In the genomic region with DNA sequence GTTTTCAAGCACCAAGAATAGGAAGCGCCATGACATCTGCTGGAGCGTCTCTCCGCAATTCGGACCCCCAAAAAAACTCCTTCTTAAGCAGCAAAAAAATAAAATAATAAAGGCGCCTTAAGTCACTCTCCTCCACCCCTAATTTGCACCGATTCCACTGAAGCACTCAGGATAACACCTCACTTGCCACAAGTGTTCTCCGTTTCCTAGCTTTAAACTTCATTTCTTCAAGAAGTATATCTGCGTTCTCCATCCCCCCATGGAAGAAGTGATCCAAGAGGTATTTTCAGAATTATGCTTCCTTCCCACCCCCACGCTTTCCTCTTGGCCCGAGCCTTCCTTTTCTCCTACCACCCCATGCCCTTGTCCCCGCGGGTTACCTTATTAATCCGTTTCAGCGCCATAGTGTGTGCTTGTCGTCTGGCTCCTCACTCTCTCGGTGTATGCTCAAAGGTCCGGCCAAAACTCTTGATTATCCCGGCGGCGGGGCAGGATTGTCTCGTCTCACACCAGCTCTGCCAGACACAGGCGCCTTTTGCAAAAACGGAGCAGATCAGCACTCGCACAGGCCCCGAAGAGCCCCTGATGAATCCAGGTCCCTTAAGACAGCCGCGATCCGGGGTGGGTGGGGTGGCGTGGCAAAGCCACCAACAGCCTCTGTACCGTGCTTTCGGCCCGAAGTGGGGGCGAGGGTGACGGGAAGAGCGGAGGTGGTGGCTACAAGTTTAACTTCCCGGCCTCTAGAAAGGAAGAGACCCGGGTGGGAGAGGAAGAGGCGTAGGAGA, we compare ENCODE assay signal across 10 cellular contexts. TPM values are rescaled to one million over a fixed set of nuclear protein-coding genes. Genes with fewer than 3 reads are reported as not detected.
DNase-seq lines count a peak whose midpoint lies in the region; ATAC-seq, FAIRE-seq and TF ChIP-seq lines count a peak whose summit lies in the region.
"Had no signal": no experiment of that assay in that cellular context is flagged by ENCODE, and none has a peak within 500 bp of the region (broad histone marks: within the 10 kb centered on the region; RNA-seq: fewer than 3 reads in every experiment).

No MANE protein-coding gene starts in this region.

- H3K4me3 ChIP-seq in kidney (ENCODE audit: low read length in 2 of 2) (peak overlapping the region; percentile 82 to 99), thymus (ENCODE audit: low read length) (peak overlapping the region; percentile 94)

- H3K27ac Mint-ChIP-seq in activated CD4-positive, alpha-beta T cell treated with anti-CD3 and anti-CD28 coated beads for 36 hours: no peak overlapping the region
- no peak overlapping the region for H3K27ac Mint-ChIP-seq in WTC11
- H3K27ac Mint-ChIP-seq: activated T-helper 2 cell treated with anti-CD3 and anti-CD28 coated beads, Interferon-gamma antibody, Interleukin-2, Interleukin-4, amounts not matched to agents 10 μg/mL and 5 μg/mL and 100 μg/mL, durations not matched to agents 14 hours and 24 hours and 36 hours had no signal

- H3K27me3 Mint-ChIP-seq in activated CD4-positive, alpha-beta T cell treated with anti-CD3 and anti-CD28 coated beads for 36 hours: no peaks in the 10 kb centered on the region
- H3K27me3 Mint-ChIP-seq in WTC11 (ENCODE audit: low read depth): no peaks in the 10 kb centered on the region

- WGBS in thymus: under 1% methylated on average over 38 of the region's 38 CpGs

- peaks cover 27% of the 10 kb centered on the region for H3K4me1 Mint-ChIP-seq in activated CD4-positive, alpha-beta T cell treated with anti-CD3 and anti-CD28 coated beads for 36 hours
- peaks cover 47% of the 10 kb centered on the region for H3K4me1 Mint-ChIP-seq in WTC11

- peaks cover 29% of the 10 kb centered on the region for H3K36me3 Mint-ChIP-seq in activated CD4-positive, alpha-beta T cell treated with anti-CD3 and anti-CD28 coated beads for 36 hours (ENCODE audit: low read depth)
- peaks cover 11% of the 10 kb centered on the region for H3K36me3 Mint-ChIP-seq in WTC11

- TF ChIP-seq CTCF in WTC11 (IDR thresholded peaks at IDR 0.05) (no peak), kidney (IDR thresholded peaks at IDR 0.05; ENCODE audit: borderline replicate concordance, extremely low read depth, insufficient read depth) (no peak)

- DNase-seq in activated CD4-positive, alpha-beta T cell treated with anti-CD3 and anti-CD28 coated beads for 36 hours: no peak
- DNase-seq in activated CD4-positive, alpha-beta T cell treated with anti-CD3 and anti-CD28 coated beads, Interleukin-2, amount 50 U/mL, for 1 hour: no peak
- no peak for DNase-seq in WTC11 (ENCODE audit: low spot score)
- DNase-seq in kidney: no peak
- DNase-seq in activated CD4-positive, alpha-beta T cell treated with anti-CD3 and anti-CD28 coated beads for 1 hour: no peak
- DNase-seq in ACHN: no peak

- no peaks in the 10 kb centered on the region for H3K9me3 Mint-ChIP-seq in activated CD4-positive, alpha-beta T cell treated with anti-CD3 and anti-CD28 coated beads for 36 hours (ENCODE audit: low read depth)
- no peaks in the 10 kb centered on the region for H3K9me3 Mint-ChIP-seq in WTC11
- H3K9me3 Mint-ChIP-seq: activated T-helper 2 cell treated with anti-CD3 and anti-CD28 coated beads, Interferon-gamma antibody, Interleukin-2, Interleukin-4, amounts not matched to agents 10 μg/mL and 5 μg/mL and 100 μg/mL, durations not matched to agents 14 hours and 24 hours and 36 hours had no signal

- H3K27ac ChIP-seq in kidney (ENCODE audit: low read depth in 2 of 2, low read length in 2 of 2) (peak overlapping the region; percentile 100), thymus (ENCODE audit: low read depth) (peak overlapping the region; percentile 100)

- H3K9ac ChIP-seq in kidney (ENCODE audit: low read length in 2 of 2): peak overlapping the region; percentile 97 to 99

- H3K9me3 ChIP-seq in kidney (ENCODE audit: control insufficient read depth in 1 of 2, low read length in 2 of 2): no peaks in the 10 kb centered on the region
- no peaks in the 10 kb centered on the region for H3K9me3 ChIP-seq in thymus (ENCODE audit: control insufficient read depth)

- POLR2A ChIA-PET in activated CD4-positive, alpha-beta T cell treated with anti-CD3 and anti-CD28 coated beads for 36 hours (lab: Charles Lee): interaction anchor here (0.6 to 5.2 kb wide), 10 partner anchors 10 to 481 kb away, joined by 3 to 106 read pairs (median 6); partner anchors contain the start of genes CISD2, MANBA and SLC39A8
- POLR2A ChIA-PET in WTC11 (lab: Charles Lee): interaction anchor here (1.0 to 6.0 kb wide), 5 partner anchors 8 to 65 kb away, joined by 7 to 113 read pairs (median 10); partner anchors contain the start of genes CISD2 and MANBA

- no peak for FAIRE-seq in kidney (lab: Jason Lieb, UNC)
- FAIRE-seq: D721Med had no signal

- in situ Hi-C loops in ACHN (cut with HindIII; ENCODE audit: low pct_ligation_motif_present, low pct_unique_long_range_greater_than_20kb, low sequenced_read_pairs): no loop called here

- intact Hi-C loops in activated CD4-positive, alpha-beta T cell treated with anti-CD3 and anti-CD28 coated beads for 36 hours (cut with DNase I, micrococcal nuclease): loop anchor here (1.0 to 5.0 kb wide), 9 partner anchors 8 to 1479 kb away; partner anchors contain the start of genes BDH2 (in 1 of the 2), PPP3CA (in 1 of the 2), SLC39A8 (in 1 of the 2) and SLC9B2 (in 1 of the 2)
- intact Hi-C loops in kidney (cut with DNase I): no loop called here

- peak; percentile 0 for ATAC-seq in activated CD4-positive, alpha-beta T cell treated with anti-CD3 and anti-CD28 coated beads for 36 hours
- ATAC-seq in WTC11 (no peak), HG02852 (IDR thresholded peaks at IDR 0.05; ENCODE audit: unreplicated experiment) (no peak)

- CTCF ChIA-PET in activated CD4-positive, alpha-beta T cell treated with anti-CD3 and anti-CD28 coated beads for 36 hours (lab: Charles Lee): interaction anchor here (0.7 to 1.7 kb wide), 5 partner anchors 10 to 520 kb away, joined by 3 to 8 read pairs (median 3); no protein-coding TSS in a partner anchor
- CTCF ChIA-PET in WTC11 (lab: Charles Lee): no interaction called here

- H3K4me3 Mint-ChIP-seq in activated CD4-positive, alpha-beta T cell treated with anti-CD3 and anti-CD28 coated beads for 36 hours: no peak overlapping the region
- no peak overlapping the region for H3K4me3 Mint-ChIP-seq in WTC11

- H3K4me1 ChIP-seq in kidney (ENCODE audit: control insufficient read depth in 1 of 2, insufficient read depth in 1 of 2, low read depth in 1 of 2, low read length in 2 of 2): peaks cover 9 to 39% of the 10 kb centered on the region in 2 donors
- peaks cover 9% of the 10 kb centered on the region for H3K4me1 ChIP-seq in thymus (ENCODE audit: control insufficient read depth, insufficient read depth, low read length)

- H3K27me3 ChIP-seq in thymus (ENCODE audit: control insufficient read depth, insufficient read depth): no peaks in the 10 kb centered on the region

- H3K36me3 ChIP-seq in kidney (ENCODE audit: control insufficient read depth in 1 of 2, insufficient read depth in 2 of 2, low read length in 2 of 2): peaks cover 4 to 10% of the 10 kb centered on the region in 2 donors
- H3K36me3 ChIP-seq in thymus (ENCODE audit: control insufficient read depth, insufficient read depth): no peaks in the 10 kb centered on the region

TF ChIP-seq in WTC11, 78 proteins besides CTCF, POLR2A, EP300 and RAD21 (continues in another document):
- TF ChIP-seq JUN (CRISPR knock-in tag; IDR thresholded peaks at IDR 0.05) (no peak), GRHL2 (CRISPR knock-in tag; IDR thresholded peaks at IDR 0.05; ENCODE audit: insufficient replicate concordance, severe bottlenecking) (no peak), KAT7 (CRISPR knock-in tag; IDR thresholded peaks at IDR 0.05; ENCODE audit: borderline replicate concordance) (peak; percentile 2; the same call in 1 of the 2 replicates)
- TF ChIP-seq, protein P1, sequence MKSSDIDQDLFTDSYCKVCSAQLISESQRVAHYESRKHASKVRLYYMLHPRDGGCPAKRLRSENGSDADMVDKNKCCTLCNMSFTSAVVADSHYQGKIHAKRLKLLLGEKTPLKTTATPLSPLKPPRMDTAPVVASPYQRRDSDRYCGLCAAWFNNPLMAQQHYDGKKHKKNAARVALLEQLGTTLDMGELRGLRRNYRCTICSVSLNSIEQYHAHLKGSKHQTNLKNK (CRISPR knock-in tag; IDR thresholded peaks at IDR 0.05): no peak
- TF ChIP-seq, protein P2, sequence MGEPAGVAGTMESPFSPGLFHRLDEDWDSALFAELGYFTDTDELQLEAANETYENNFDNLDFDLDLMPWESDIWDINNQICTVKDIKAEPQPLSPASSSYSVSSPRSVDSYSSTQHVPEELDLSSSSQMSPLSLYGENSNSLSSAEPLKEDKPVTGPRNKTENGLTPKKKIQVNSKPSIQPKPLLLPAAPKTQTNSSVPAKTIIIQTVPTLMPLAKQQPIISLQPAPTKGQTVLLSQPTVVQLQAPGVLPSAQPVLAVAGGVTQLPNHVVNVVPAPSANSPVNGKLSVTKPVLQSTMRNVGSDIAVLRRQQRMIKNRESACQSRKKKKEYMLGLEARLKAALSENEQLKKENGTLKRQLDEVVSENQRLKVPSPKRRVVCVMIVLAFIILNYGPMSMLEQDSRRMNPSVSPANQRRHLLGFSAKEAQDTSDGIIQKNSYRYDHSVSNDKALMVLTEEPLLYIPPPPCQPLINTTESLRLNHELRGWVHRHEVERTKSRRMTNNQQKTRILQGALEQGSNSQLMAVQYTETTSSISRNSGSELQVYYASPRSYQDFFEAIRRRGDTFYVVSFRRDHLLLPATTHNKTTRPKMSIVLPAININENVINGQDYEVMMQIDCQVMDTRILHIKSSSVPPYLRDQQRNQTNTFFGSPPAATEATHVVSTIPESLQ (CRISPR knock-in tag; IDR thresholded peaks at IDR 0.05): no peak

RNA-seq across cellular contexts. Expression of gene UBE2D3, which starts 1.1 kb away (rescaled TPM):
- total RNA-seq in activated CD4-positive, alpha-beta T cell treated with anti-CD3 and anti-CD28 coated beads for 36 hours: 100 to 1,000 TPM; 472 to 686 TPM
- total RNA-seq in WTC11 (2021): 326 to 351 TPM (median 334 TPM) in 3 replicates
- total RNA-seq in kidney: 262 TPM
- 173 TPM for polyA plus RNA-seq in kidney (ENCODE audit: insufficient read depth, low read depth, low replicate concordance)
- polyA plus RNA-seq in thymus: 318 TPM

RNA-seq across cellular contexts. Expression of gene CISD2, which starts 42.5 kb away (rescaled TPM):
- 10 to 100 TPM; 33.5 to 35.1 TPM for total RNA-seq in activated CD4-positive, alpha-beta T cell treated with anti-CD3 and anti-CD28 coated beads for 36 hours
- total RNA-seq in WTC11 (2021) (30.0 to 36.6 TPM (median 36.2 TPM) in 3 replicates), kidney (25.6 TPM)
- polyA plus RNA-seq in kidney (ENCODE audit: insufficient read depth, low read depth, low replicate concordance) (46.3 TPM), thymus (28.8 TPM)
